ENCODE assay signal across 1 cellular context in the genomic region with DNA sequence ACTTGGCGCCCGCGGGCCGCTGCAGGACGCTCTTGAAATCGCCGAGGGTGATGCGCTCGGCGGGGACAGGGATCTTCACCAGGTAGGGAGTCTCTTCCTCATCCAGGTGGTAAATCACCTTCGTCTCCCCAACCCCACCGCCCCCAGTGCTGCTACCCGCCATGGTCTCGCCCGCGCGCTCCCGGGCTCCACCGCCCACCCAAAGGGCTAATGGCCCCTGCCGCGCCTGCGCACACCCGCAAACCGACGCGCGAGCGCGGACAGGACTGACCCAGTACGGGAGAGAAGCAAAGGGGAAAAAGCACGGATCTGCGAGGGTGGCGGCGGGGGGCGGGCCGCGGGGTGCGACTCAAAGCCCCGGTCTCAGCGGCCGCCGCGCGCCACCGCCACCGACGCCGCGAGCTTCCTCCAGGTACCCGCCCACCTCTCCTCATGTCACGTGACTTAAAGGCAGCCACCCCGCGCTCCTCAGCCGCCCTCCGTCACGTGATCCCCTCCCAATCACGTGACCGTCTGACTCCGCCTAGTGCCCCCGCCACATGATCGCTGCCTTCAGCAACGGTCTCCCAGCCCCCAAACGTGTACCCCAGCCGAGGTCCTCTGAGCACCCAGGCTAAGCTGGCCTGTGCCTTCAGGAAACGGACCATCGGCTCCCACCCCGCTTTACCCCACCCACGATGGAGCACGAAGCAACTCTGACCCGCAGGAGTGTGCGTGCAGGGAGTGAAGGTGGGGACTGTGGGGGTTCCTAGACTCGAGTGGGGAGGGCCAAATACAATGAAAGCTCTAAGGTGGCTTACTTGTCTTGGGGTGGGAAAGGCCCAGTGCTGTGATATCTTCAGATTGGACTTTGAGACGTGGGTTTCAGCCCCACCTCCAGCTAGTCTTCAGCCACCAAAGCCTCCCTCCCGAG.
A peak's percentile ranks its signal among the peaks of the same experiment; 100 is the strongest.
TF ChIP-seq lines count a peak whose summit lies in the region.

Gene DVL2, minus strand, starts transcription at position 418 of the 913 bp plus-strand sequence. Its CDS starts 255 bp downstream, at position 163.

TF ChIP-seq in HepG2, 621 proteins besides CTCF, POLR2A, EP300 and RAD21 (continued from another document and continues in another):
- TF ChIP-seq, protein P1, sequence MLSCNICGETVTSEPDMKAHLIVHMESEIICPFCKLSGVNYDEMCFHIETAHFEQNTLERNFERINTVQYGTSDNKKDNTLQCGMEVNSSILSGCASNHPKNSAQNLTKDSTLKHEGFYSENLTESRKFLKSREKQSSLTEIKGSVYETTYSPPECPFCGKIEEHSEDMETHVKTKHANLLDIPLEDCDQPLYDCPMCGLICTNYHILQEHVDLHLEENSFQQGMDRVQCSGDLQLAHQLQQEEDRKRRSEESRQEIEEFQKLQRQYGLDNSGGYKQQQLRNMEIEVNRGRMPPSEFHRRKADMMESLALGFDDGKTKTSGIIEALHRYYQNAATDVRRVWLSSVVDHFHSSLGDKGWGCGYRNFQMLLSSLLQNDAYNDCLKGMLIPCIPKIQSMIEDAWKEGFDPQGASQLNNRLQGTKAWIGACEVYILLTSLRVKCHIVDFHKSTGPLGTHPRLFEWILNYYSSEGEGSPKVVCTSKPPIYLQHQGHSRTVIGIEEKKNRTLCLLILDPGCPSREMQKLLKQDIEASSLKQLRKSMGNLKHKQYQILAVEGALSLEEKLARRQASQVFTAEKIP (CRISPR knock-in tag; IDR thresholded peaks at IDR 0.05; ENCODE audit: borderline replicate concordance), result no peak
- no peak for TF ChIP-seq NFIB (CRISPR knock-in tag; IDR thresholded peaks at IDR 0.05; ENCODE audit: borderline replicate concordance)
- peak; percentile 48; the same call in 1 of the 2 replicates for TF ChIP-seq HCFC1 (IDR thresholded peaks at IDR 0.05; ENCODE audit: low read depth, low read length)
- peak; percentile 79 for TF ChIP-seq MLXIP (CRISPR knock-in tag; IDR thresholded peaks at IDR 0.05; ENCODE audit: borderline replicate concordance)
- peak; percentile 97 for TF ChIP-seq GTF2F1 (IDR thresholded peaks at IDR 0.05; ENCODE audit: low read length)
- TF ChIP-seq, protein P2, sequence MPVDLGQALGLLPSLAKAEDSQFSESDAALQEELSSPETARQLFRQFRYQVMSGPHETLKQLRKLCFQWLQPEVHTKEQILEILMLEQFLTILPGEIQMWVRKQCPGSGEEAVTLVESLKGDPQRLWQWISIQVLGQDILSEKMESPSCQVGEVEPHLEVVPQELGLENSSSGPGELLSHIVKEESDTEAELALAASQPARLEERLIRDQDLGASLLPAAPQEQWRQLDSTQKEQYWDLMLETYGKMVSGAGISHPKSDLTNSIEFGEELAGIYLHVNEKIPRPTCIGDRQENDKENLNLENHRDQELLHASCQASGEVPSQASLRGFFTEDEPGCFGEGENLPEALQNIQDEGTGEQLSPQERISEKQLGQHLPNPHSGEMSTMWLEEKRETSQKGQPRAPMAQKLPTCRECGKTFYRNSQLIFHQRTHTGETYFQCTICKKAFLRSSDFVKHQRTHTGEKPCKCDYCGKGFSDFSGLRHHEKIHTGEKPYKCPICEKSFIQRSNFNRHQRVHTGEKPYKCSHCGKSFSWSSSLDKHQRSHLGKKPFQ (CRISPR knock-in tag; IDR thresholded peaks at IDR 0.05; ENCODE audit: insufficient replicate concordance), result no peak
- TF ChIP-seq MTF2 (CRISPR knock-in tag; IDR thresholded peaks at IDR 0.05; ENCODE audit: borderline replicate concordance), result no peak
- TF ChIP-seq NR3C1 (CRISPR knock-in tag; IDR thresholded peaks at IDR 0.05), result no peak
- no peak for TF ChIP-seq HMG20B (CRISPR knock-in tag; conservative IDR thresholded peaks at IDR 0.05)
- peak; percentile 61; the same call in 1 of the 2 replicates for TF ChIP-seq ZNF746 (CRISPR knock-in tag; IDR thresholded peaks at IDR 0.05)
- 0 out of 2 replicates have a peak, but pooled peaks have one; percentile 46 for TF ChIP-seq ZNF616 (CRISPR knock-in tag; IDR thresholded peaks at IDR 0.05; ENCODE audit: low read depth)
- no peak for TF ChIP-seq HNRNPUL1 (IDR thresholded peaks at IDR 0.05; ENCODE audit: low read depth, low read length)
- TF ChIP-seq, protein P3, sequence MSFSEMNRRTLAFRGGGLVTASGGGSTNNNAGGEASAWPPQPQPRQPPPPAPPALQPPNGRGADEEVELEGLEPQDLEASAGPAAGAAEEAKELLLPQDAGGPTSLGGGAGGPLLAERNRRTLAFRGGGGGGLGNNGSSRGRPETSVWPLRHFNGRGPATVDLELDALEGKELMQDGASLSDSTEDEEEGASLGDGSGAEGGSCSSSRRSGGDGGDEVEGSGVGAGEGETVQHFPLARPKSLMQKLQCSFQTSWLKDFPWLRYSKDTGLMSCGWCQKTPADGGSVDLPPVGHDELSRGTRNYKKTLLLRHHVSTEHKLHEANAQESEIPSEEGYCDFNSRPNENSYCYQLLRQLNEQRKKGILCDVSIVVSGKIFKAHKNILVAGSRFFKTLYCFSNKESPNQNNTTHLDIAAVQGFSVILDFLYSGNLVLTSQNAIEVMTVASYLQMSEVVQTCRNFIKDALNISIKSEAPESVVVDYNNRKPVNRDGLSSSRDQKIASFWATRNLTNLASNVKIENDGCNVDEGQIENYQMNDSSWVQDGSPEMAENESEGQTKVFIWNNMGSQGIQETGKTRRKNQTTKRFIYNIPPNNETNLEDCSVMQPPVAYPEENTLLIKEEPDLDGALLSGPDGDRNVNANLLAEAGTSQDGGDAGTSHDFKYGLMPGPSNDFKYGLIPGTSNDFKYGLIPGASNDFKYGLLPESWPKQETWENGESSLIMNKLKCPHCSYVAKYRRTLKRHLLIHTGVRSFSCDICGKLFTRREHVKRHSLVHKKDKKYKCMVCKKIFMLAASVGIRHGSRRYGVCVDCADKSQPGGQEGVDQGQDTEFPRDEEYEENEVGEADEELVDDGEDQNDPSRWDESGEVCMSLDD (CRISPR knock-in tag; IDR thresholded peaks at IDR 0.05; ENCODE audit: borderline replicate concordance), result 0 out of 2 replicates have a peak, but pooled peaks have one; percentile 70
- TF ChIP-seq KAT8 (CRISPR knock-in tag; IDR thresholded peaks at IDR 0.05), result peak; percentile 95
- no peak for TF ChIP-seq MTA3 (CRISPR knock-in tag; IDR thresholded peaks at IDR 0.05)
- TF ChIP-seq ZNF737 (CRISPR knock-in tag; IDR thresholded peaks at IDR 0.05; ENCODE audit: borderline replicate concordance), result no peak
- no peak for TF ChIP-seq ZNF775 (CRISPR knock-in tag; IDR thresholded peaks at IDR 0.05; ENCODE audit: borderline replicate concordance)
- peak in 1 of 2 experiments; percentile 95; a peak in 2 of 4 replicates for TF ChIP-seq KLF16 (CRISPR knock-in tag; IDR thresholded peaks at IDR 0.05)
- peak; percentile 94 for TF ChIP-seq YEATS2 (CRISPR knock-in tag; IDR thresholded peaks at IDR 0.05; ENCODE audit: borderline replicate concordance)
- TF ChIP-seq BCLAF1 (IDR thresholded peaks at IDR 0.05), result no peak
- TF ChIP-seq KLF6 (CRISPR knock-in tag; IDR thresholded peaks at IDR 0.05), result 0 out of 2 replicates have a peak, but pooled peaks have one; percentile 44
- peak; percentile 60; the same call in 1 of the 2 replicates for TF ChIP-seq ZNF800 (CRISPR knock-in tag; IDR thresholded peaks at IDR 0.05)
- TF ChIP-seq HNF4A (CRISPR knock-in tag; IDR thresholded peaks at IDR 0.05), result peak; percentile 54; the same call in 1 of the 2 replicates
- no peak for TF ChIP-seq ATF7 (IDR thresholded peaks at IDR 0.05)
- TF ChIP-seq ATF7 (CRISPR knock-in tag; IDR thresholded peaks at IDR 0.05), result peak; percentile 53; the same call in 1 of the 2 replicates
- TF ChIP-seq ZNF382 (CRISPR knock-in tag; IDR thresholded peaks at IDR 0.05; ENCODE audit: borderline replicate concordance), result no peak
- TF ChIP-seq JUN (CRISPR knock-in tag; IDR thresholded peaks at IDR 0.05), result no peak
- TF ChIP-seq STAT5B (CRISPR knock-in tag; IDR thresholded peaks at IDR 0.05), result no peak
- TF ChIP-seq ERF (CRISPR knock-in tag; IDR thresholded peaks at IDR 0.05), result peak; percentile 73
- no peak for TF ChIP-seq NR0B2 (CRISPR knock-in tag; IDR thresholded peaks at IDR 0.05)
- no peak for TF ChIP-seq MAFK (conservative IDR thresholded peaks at IDR 0.05 in 1 of 2, IDR thresholded peaks at IDR 0.05 in 1 of 2; ENCODE audit: low read length in 2 of 2)
- TF ChIP-seq ZNF850 (CRISPR knock-in tag; conservative IDR thresholded peaks at IDR 0.05), result no peak
- TF ChIP-seq NCOA5 (CRISPR knock-in tag; IDR thresholded peaks at IDR 0.05), result no peak
- peak; percentile 92 for TF ChIP-seq ZNF709 (CRISPR knock-in tag; IDR thresholded peaks at IDR 0.05)
- no peak for TF ChIP-seq ZSCAN29 (CRISPR knock-in tag; conservative IDR thresholded peaks at IDR 0.05)
- TF ChIP-seq SP4 (CRISPR knock-in tag; IDR thresholded peaks at IDR 0.05), result peak; percentile 93
- TF ChIP-seq, protein P4, sequence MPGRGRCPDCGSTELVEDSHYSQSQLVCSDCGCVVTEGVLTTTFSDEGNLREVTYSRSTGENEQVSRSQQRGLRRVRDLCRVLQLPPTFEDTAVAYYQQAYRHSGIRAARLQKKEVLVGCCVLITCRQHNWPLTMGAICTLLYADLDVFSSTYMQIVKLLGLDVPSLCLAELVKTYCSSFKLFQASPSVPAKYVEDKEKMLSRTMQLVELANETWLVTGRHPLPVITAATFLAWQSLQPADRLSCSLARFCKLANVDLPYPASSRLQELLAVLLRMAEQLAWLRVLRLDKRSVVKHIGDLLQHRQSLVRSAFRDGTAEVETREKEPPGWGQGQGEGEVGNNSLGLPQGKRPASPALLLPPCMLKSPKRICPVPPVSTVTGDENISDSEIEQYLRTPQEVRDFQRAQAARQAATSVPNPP (CRISPR knock-in tag; IDR thresholded peaks at IDR 0.05), result peak; percentile 62; the same call in 1 of the 2 replicates
- no peak for TF ChIP-seq FOXA1 (IDR thresholded peaks at IDR 0.05)
- TF ChIP-seq FOXA1 (CRISPR knock-in tag; IDR thresholded peaks at IDR 0.05), result peak; percentile 38
- no peak for TF ChIP-seq RCOR2 (CRISPR knock-in tag; IDR thresholded peaks at IDR 0.05)
- peak; percentile 72; the same call in 1 of the 2 replicates for TF ChIP-seq ZNF766 (CRISPR knock-in tag; IDR thresholded peaks at IDR 0.05; ENCODE audit: borderline replicate concordance)
- TF ChIP-seq PCBP1 (IDR thresholded peaks at IDR 0.05; ENCODE audit: borderline replicate concordance, low read depth, low read length), result peak; percentile 91; the same call in 1 of the 2 replicates
- peak; percentile 97 for TF ChIP-seq IRF2 (CRISPR knock-in tag; IDR thresholded peaks at IDR 0.05)
- TF ChIP-seq ELF4 (CRISPR knock-in tag; IDR thresholded peaks at IDR 0.05; ENCODE audit: borderline replicate concordance), result no peak; the same call in 1 of the 2 replicates
- peak; percentile 93 for TF ChIP-seq SP5 (CRISPR knock-in tag; IDR thresholded peaks at IDR 0.05; ENCODE audit: borderline replicate concordance, low read depth)
